In genomic region chr4:152189451-152190179, GRCh38 we compare ENCODE assay signal across 1 cellular context.
TF ChIP-seq lines count a peak whose summit lies in the region.

No MANE protein-coding gene starts in this region.

TF ChIP-seq in GM12878, 131 proteins besides CTCF, POLR2A, EP300 and RAD21 (continued from another document):
- peak; percentile 49; the same call in 1 of the 2 replicates for TF ChIP-seq TCF3 (IDR thresholded peaks at IDR 0.05; ENCODE audit: borderline replicate concordance, insufficient read depth, low read depth, low read length)
- TF ChIP-seq SMC3 (IDR thresholded peaks at IDR 0.05; ENCODE audit: borderline replicate concordance, low read length): 0 out of 2 replicates have a peak, but pooled peaks have one; percentile 8
- peak; percentile 46; the same call in 1 of the 2 replicates for TF ChIP-seq ZBED1 (IDR thresholded peaks at IDR 0.05; ENCODE audit: borderline replicate concordance)
- TF ChIP-seq JUNB (IDR thresholded peaks at IDR 0.05): peak; percentile 33; the same call in 1 of the 2 replicates
- TF ChIP-seq MTA3 (IDR thresholded peaks at IDR 0.05; ENCODE audit: borderline replicate concordance, low read length): peak; percentile 87; the same call in 1 of the 2 replicates
- peak; percentile 91; the same call in 1 of the 2 replicates for TF ChIP-seq FOXM1 (IDR thresholded peaks at IDR 0.05; ENCODE audit: low read depth, low read length)
- TF ChIP-seq BHLHE40 (IDR thresholded peaks at IDR 0.05; ENCODE audit: borderline replicate concordance in 1 of 2, low read depth in 2 of 2, low read length in 1 of 2): peak; percentile 12 to 44; a peak in 1 of 4 replicates
- TF ChIP-seq PKNOX1 (IDR thresholded peaks at IDR 0.05): peak; percentile 92
- peak; percentile 71; the same call in 1 of the 2 replicates for TF ChIP-seq MEF2A (IDR thresholded peaks at IDR 0.05; ENCODE audit: insufficient read depth, low read depth, low read length)
- TF ChIP-seq, protein P1, sequence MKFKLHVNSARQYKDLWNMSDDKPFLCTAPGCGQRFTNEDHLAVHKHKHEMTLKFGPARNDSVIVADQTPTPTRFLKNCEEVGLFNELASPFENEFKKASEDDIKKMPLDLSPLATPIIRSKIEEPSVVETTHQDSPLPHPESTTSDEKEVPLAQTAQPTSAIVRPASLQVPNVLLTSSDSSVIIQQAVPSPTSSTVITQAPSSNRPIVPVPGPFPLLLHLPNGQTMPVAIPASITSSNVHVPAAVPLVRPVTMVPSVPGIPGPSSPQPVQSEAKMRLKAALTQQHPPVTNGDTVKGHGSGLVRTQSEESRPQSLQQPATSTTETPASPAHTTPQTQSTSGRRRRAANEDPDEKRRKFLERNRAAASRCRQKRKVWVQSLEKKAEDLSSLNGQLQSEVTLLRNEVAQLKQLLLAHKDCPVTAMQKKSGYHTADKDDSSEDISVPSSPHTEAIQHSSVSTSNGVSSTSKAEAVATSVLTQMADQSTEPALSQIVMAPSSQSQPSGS (IDR thresholded peaks at IDR 0.05; ENCODE audit: low read length): peak; percentile 56; the same call in 1 of the 2 replicates
- TF ChIP-seq PBX3 (IDR thresholded peaks at IDR 0.05; ENCODE audit: insufficient replicate concordance, low read depth, low read length): peak; percentile 85
- TF ChIP-seq, protein P2, sequence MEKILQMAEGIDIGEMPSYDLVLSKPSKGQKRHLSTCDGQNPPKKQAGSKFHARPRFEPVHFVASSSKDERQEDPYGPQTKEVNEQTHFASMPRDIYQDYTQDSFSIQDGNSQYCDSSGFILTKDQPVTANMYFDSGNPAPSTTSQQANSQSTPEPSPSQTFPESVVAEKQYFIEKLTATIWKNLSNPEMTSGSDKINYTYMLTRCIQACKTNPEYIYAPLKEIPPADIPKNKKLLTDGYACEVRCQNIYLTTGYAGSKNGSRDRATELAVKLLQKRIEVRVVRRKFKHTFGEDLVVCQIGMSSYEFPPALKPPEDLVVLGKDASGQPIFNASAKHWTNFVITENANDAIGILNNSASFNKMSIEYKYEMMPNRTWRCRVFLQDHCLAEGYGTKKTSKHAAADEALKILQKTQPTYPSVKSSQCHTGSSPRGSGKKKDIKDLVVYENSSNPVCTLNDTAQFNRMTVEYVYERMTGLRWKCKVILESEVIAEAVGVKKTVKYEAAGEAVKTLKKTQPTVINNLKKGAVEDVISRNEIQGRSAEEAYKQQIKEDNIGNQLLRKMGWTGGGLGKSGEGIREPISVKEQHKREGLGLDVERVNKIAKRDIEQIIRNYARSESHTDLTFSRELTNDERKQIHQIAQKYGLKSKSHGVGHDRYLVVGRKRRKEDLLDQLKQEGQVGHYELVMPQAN (conservative IDR thresholded peaks at IDR 0.05): no peak
- TF ChIP-seq EED (IDR thresholded peaks at IDR 0.05; ENCODE audit: low read depth): peak; percentile 94
